Comparison of ENCODE assay signal across 10 cellular contexts in the genomic region with DNA sequence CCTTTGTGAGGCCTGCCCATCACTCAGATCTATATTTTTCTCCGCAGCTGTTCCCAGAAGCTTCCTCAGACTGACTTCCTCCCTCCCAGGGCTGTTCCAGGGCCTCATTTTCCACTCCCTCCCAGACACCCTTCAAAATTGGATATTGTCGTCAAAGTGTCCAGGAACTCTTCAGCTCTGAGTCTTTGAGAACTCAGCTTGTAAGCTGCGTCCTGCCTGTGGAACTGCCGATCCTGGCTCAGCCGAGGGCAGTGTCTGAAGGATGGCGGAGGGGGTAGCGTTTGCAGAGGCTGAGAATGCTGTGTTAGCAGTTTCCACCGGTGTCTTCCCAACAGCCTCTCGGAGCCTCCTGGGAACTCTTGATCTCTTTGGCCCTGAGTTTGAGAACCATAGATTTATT. TPM values are rescaled to one million over a fixed set of nuclear protein-coding genes. Genes with fewer than 3 reads are reported as not detected.
A peak's percentile ranks its signal among the peaks of the same experiment; 100 is the strongest.
DNase-seq lines count a peak whose midpoint lies in the region; ATAC-seq and TF ChIP-seq lines count a peak whose summit lies in the region.
"Had no signal": no experiment of that assay in that cellular context is flagged by ENCODE, and none has a peak within 500 bp of the region (broad histone marks: within the 10 kb centered on the region; RNA-seq: fewer than 3 reads in every experiment).

No MANE protein-coding gene starts in this region.

- CTCF ChIA-PET in CD4-positive, alpha-beta memory T cell (lab: Charles Lee; ENCODE audit: partially characterized antibody): interaction anchor here (0.5 to 9.5 kb wide), 10 partner anchors 10 to 810 kb away, joined by 3 to 64 read pairs (median 4); no protein-coding TSS in a partner anchor
- CTCF ChIA-PET in Caco-2 (lab: Charles Lee): no interaction called here

- DNase-seq in CD4-positive, alpha-beta memory T cell: no peak
- no peak for DNase-seq in activated T-helper 1 cell treated with anti-CD3 and anti-CD28 coated beads, Interleukin-12 subunit alpha, Interleukin-12 subunit beta, Interleukin-2, Interleukin-4 antibody, amounts not matched to agents 30 ng/mL and 10 ng/mL and 1 ng/mL, durations not matched to agents 14 hours and 24 hours and 36 hours (ENCODE audit: low spot score)
- DNase-seq in cardiac muscle cell (ENCODE audit: low read depth in 1 of 2, low spot score in 1 of 2) (no peak), progenitor cell of endocrine pancreas (ENCODE audit: low spot score, unreplicated experiment) (no peak), Caco-2 (no peak), GDM1 (lab: John Stamatoyannopoulos, UW) (no peak)
- DNase-seq: NCI-H774 had no signal

- H3K4me3 Mint-ChIP-seq in CD4-positive, alpha-beta memory T cell: peak overlapping the region in 4 of 8 donors; percentile 21 to 63 (median 56)
- H3K4me3 Mint-ChIP-seq in activated T-helper 1 cell treated with anti-CD3 and anti-CD28 coated beads, Interleukin-12 subunit alpha, Interleukin-12 subunit beta, Interleukin-2, Interleukin-4 antibody, amounts not matched to agents 30 ng/mL and 10 ng/mL and 1 ng/mL, durations not matched to agents 14 hours and 24 hours and 36 hours: no peak overlapping the region
- H3K4me3 Mint-ChIP-seq in progenitor cell of endocrine pancreas (ENCODE audit: low read depth) (no peak overlapping the region), Caco-2 (ENCODE audit: unreplicated experiment) (no peak overlapping the region)

- H3K27me3 ChIP-seq in CD4-positive, alpha-beta memory T cell (ENCODE audit: insufficient read depth, low read length): no peaks in the 10 kb centered on the region
- H3K27me3 ChIP-seq in cardiac muscle cell (no peaks in the 10 kb centered on the region), Caco-2 (replicated peaks; ENCODE audit: control insufficient read depth, insufficient read depth, low read length) (no peaks in the 10 kb centered on the region)

- H3K27me3 Mint-ChIP-seq in CD4-positive, alpha-beta memory T cell: no peaks in the 10 kb centered on the region
- no peaks in the 10 kb centered on the region for H3K27me3 Mint-ChIP-seq in activated T-helper 1 cell treated with anti-CD3 and anti-CD28 coated beads, Interleukin-12 subunit alpha, Interleukin-12 subunit beta, Interleukin-2, Interleukin-4 antibody, amounts not matched to agents 30 ng/mL and 10 ng/mL and 1 ng/mL, durations not matched to agents 14 hours and 24 hours and 36 hours (ENCODE audit: insufficient read depth)
- H3K27me3 Mint-ChIP-seq in progenitor cell of endocrine pancreas (no peaks in the 10 kb centered on the region), Caco-2 (ENCODE audit: insufficient read depth, unreplicated experiment) (no peaks in the 10 kb centered on the region)

- POLR2A ChIA-PET in CD4-positive, alpha-beta memory T cell (lab: Charles Lee; ENCODE audit: partially characterized antibody): interaction anchor here (1.1 to 9.9 kb wide), 5 partner anchors 15 to 29 kb away, joined by 3 to 82 read pairs (median 4); no protein-coding TSS in a partner anchor
- POLR2A ChIA-PET in Caco-2 (lab: Charles Lee): no interaction called here

- H3K9me3 Mint-ChIP-seq in CD4-positive, alpha-beta memory T cell: peaks cover 0 to 4% (median 0%) of the 10 kb centered on the region in 8 donors
- no peaks in the 10 kb centered on the region for H3K9me3 Mint-ChIP-seq in activated T-helper 1 cell treated with anti-CD3 and anti-CD28 coated beads, Interleukin-12 subunit alpha, Interleukin-12 subunit beta, Interleukin-2, Interleukin-4 antibody, amounts not matched to agents 30 ng/mL and 10 ng/mL and 1 ng/mL, durations not matched to agents 14 hours and 24 hours and 36 hours
- H3K9me3 Mint-ChIP-seq in progenitor cell of endocrine pancreas (ENCODE audit: low read depth): no peaks in the 10 kb centered on the region
- no peaks in the 10 kb centered on the region for H3K9me3 Mint-ChIP-seq in Caco-2 (ENCODE audit: unreplicated experiment)

- H3K27ac Mint-ChIP-seq in CD4-positive, alpha-beta memory T cell: peak overlapping the region; percentile 77 to 97 (median 92)
- H3K27ac Mint-ChIP-seq in activated T-helper 1 cell treated with anti-CD3 and anti-CD28 coated beads, Interleukin-12 subunit alpha, Interleukin-12 subunit beta, Interleukin-2, Interleukin-4 antibody, amounts not matched to agents 30 ng/mL and 10 ng/mL and 1 ng/mL, durations not matched to agents 14 hours and 24 hours and 36 hours: peak overlapping the region; percentile 63
- H3K27ac Mint-ChIP-seq in progenitor cell of endocrine pancreas (peak overlapping the region; percentile 84), Caco-2 (ENCODE audit: unreplicated experiment) (no peak overlapping the region)

- intact Hi-C loops in CD4-positive, alpha-beta memory T cell (cut with micrococcal nuclease): no loop called here
- intact Hi-C loops in activated T-helper 1 cell treated with anti-CD3 and anti-CD28 coated beads, Interleukin-12 subunit alpha, Interleukin-12 subunit beta, Interleukin-2, Interleukin-4 antibody, amounts not matched to agents 30 ng/mL and 10 ng/mL and 1 ng/mL, durations not matched to agents 14 hours and 24 hours and 36 hours (cut with micrococcal nuclease): no loop called here
- intact Hi-C loops in Caco-2 (cut with micrococcal nuclease; ENCODE audit: unreplicated experiment): loop anchor here (5.0 kb wide), 1 partner anchor 40 kb away; no protein-coding TSS in a partner anchor

- peaks cover 76 to 100% (median 92%) of the 10 kb centered on the region in 4 donors for H3K4me1 Mint-ChIP-seq in CD4-positive, alpha-beta memory T cell
- peaks cover 91% of the 10 kb centered on the region for H3K4me1 Mint-ChIP-seq in activated T-helper 1 cell treated with anti-CD3 and anti-CD28 coated beads, Interleukin-12 subunit alpha, Interleukin-12 subunit beta, Interleukin-2, Interleukin-4 antibody, amounts not matched to agents 30 ng/mL and 10 ng/mL and 1 ng/mL, durations not matched to agents 14 hours and 24 hours and 36 hours (ENCODE audit: low read depth)
- H3K4me1 Mint-ChIP-seq in progenitor cell of endocrine pancreas (ENCODE audit: low read depth): peaks cover 37% of the 10 kb centered on the region
- H3K4me1 Mint-ChIP-seq in Caco-2 (ENCODE audit: low read depth, unreplicated experiment): peaks cover 28% of the 10 kb centered on the region

- peaks cover 38 to 51% of the 10 kb centered on the region in 2 donors for H3K36me3 Mint-ChIP-seq in CD4-positive, alpha-beta memory T cell
- peaks cover 37% of the 10 kb centered on the region for H3K36me3 Mint-ChIP-seq in activated T-helper 1 cell treated with anti-CD3 and anti-CD28 coated beads, Interleukin-12 subunit alpha, Interleukin-12 subunit beta, Interleukin-2, Interleukin-4 antibody, amounts not matched to agents 30 ng/mL and 10 ng/mL and 1 ng/mL, durations not matched to agents 14 hours and 24 hours and 36 hours (ENCODE audit: low read depth)
- H3K36me3 Mint-ChIP-seq in progenitor cell of endocrine pancreas (ENCODE audit: insufficient read depth): peaks cover 3% of the 10 kb centered on the region
- peaks cover 47% of the 10 kb centered on the region for H3K36me3 Mint-ChIP-seq in Caco-2 (ENCODE audit: insufficient read depth, unreplicated experiment)

- H3K4me3 ChIP-seq in CD4-positive, alpha-beta memory T cell (ENCODE audit: low read length in 2 of 2): no peak overlapping the region
- H3K4me3 ChIP-seq in cardiac muscle cell (no peak overlapping the region), Caco-2 (ENCODE audit: low read depth, low read length) (no peak overlapping the region)

- no peak for ATAC-seq in GM18519 (IDR thresholded peaks at IDR 0.05; ENCODE audit: low FRiP score, unreplicated experiment)
- no peak for ATAC-seq in GM18907 (IDR thresholded peaks at IDR 0.05; ENCODE audit: unreplicated experiment)
- ATAC-seq: esophagus mucosa had no signal

- BruUV-seq in Caco-2 (replicated peaks; lab: Mats Ljungman, UMichigan): no TSS peak

- H3K36me3 ChIP-seq in CD4-positive, alpha-beta memory T cell (ENCODE audit: insufficient read depth, low read length): peaks cover 16% of the 10 kb centered on the region
- H3K36me3 ChIP-seq in cardiac muscle cell: no peaks in the 10 kb centered on the region
- no peaks in the 10 kb centered on the region; the same call in 1 of the 2 replicates for H3K36me3 ChIP-seq in Caco-2 (ENCODE audit: control insufficient read depth, insufficient read depth, low read length)

- TF ChIP-seq CTCF in cardiac muscle cell (IDR thresholded peaks at IDR 0.05; ENCODE audit: low read depth, low read length) (no peak), progenitor cell of endocrine pancreas (IDR thresholded peaks at IDR 0.05; ENCODE audit: unreplicated experiment) (no peak), Caco-2 (IDR thresholded peaks at IDR 0.05; ENCODE audit: insufficient read depth in 1 of 2, low read depth in 1 of 2, low read length in 1 of 2, severe bottlenecking in 1 of 2, unreplicated experiment in 1 of 2) (no peak)

- H3K4me1 ChIP-seq in CD4-positive, alpha-beta memory T cell (ENCODE audit: insufficient read depth, low read length): peaks cover 100% of the 10 kb centered on the region
- H3K4me1 ChIP-seq in cardiac muscle cell (ENCODE audit: low read depth): no peaks in the 10 kb centered on the region
- peaks cover 9% of the 10 kb centered on the region for H3K4me1 ChIP-seq in Caco-2

- H3K27ac ChIP-seq in CD4-positive, alpha-beta memory T cell (ENCODE audit: low read depth, low read length): peak overlapping the region; percentile 33
- H3K27ac ChIP-seq in cardiac muscle cell: peak overlapping the region; percentile 19

- H3K9me3 ChIP-seq in CD4-positive, alpha-beta memory T cell (ENCODE audit: control insufficient read depth in 1 of 2, low read length in 2 of 2): no peaks in the 10 kb centered on the region
- H3K9me3 ChIP-seq in cardiac muscle cell (ENCODE audit: low read depth): no peaks in the 10 kb centered on the region
- no peaks in the 10 kb centered on the region for H3K9me3 ChIP-seq in Caco-2

RNA-seq across cellular contexts. Expression of gene NCK2, which starts 27.1 kb away (rescaled TPM):
- 10 to 100 TPM; 98.1 to 98.6 TPM for total RNA-seq in CD4-positive, alpha-beta memory T cell
- 10 to 100 TPM; 58.0 to 76.6 TPM for polyA plus RNA-seq in CD4-positive, alpha-beta memory T cell
- total RNA-seq in activated T-helper 1 cell treated with anti-CD3 and anti-CD28 coated beads, Interleukin-12 subunit alpha, Interleukin-12 subunit beta, Interleukin-2, Interleukin-4 antibody, amounts not matched to agents 30 ng/mL and 10 ng/mL and 1 ng/mL, durations not matched to agents 14 hours and 24 hours and 36 hours: 79.9 and 86.8 TPM in 2 replicates
- 61.7 and 65.9 TPM in 2 replicates for total RNA-seq in cardiac muscle cell
- polyA plus RNA-seq in cardiac muscle cell: 55.0 and 75.5 TPM in 2 replicates
- total RNA-seq in progenitor cell of endocrine pancreas: 92.5 TPM in 2 replicates
- 89.0 and 95.7 TPM in 2 replicates for total RNA-seq in Caco-2 (2022)
